In genomic region chr3:134711284-134711683, GRCh38 we compare ENCODE assay signal across 1 cellular context.
TF ChIP-seq lines count a peak whose summit lies in the region.

No MANE protein-coding gene starts in this region.

TF ChIP-seq in endothelial cell of umbilical vein, 7 proteins besides CTCF, POLR2A, EP300 and RAD21:
- TF ChIP-seq EZH2 (IDR thresholded peaks at IDR 0.05; ENCODE audit: borderline replicate concordance, low read depth, low read length, severe bottlenecking): no peak
- TF ChIP-seq FOS (IDR thresholded peaks at IDR 0.05; ENCODE audit: borderline replicate concordance, insufficient read depth, low read length): peak; percentile 31
